8 cellular contexts compared by ENCODE assay signal in the genomic region with DNA sequence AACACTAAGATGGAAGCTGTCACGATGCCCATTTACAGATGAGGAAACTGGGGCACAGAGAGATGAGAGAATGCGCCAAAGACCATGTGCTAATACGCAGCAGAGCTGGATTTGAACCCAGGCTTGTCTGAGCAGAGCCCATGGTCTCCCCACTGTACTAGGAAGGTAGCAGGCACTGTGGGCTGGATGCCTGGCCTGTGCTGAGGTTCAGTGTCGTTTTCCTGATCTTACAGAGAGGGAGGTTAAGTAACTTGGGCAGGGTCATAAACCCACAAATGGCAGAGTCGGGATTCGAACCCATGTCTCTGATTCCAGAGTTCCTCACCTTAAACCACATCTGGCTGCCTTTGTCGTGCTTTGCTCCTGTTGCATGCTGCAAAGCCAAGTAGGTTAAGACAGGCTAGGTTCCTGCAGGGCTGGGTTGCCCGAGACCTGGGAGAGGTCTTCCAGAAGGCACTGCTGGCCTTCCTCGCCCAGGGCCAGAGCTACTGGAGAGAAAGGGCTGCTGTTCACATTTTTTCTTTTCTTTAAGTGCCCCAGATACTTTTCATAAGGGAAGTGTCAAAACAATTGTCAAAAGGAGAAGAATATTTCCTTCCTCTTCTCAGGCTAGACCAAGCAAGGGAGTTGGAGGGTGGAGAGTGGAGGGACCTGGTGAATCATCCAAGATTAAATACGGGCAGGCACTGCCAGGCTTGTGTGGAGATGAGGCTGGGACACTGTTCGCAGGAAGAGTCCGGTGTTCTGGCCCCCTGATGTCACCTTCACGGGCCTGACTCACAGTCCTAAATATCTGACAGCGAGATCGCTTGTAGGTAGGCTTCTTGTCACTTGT. TPM values are rescaled to one million over a fixed set of nuclear protein-coding genes. Genes with fewer than 3 reads are reported as not detected.
DNase-seq lines count a peak whose midpoint lies in the region; ATAC-seq and TF ChIP-seq lines count a peak whose summit lies in the region.

No MANE protein-coding gene starts in this region.

- H3K9me3 Mint-ChIP-seq in neural progenitor cell, result no peaks in the 10 kb centered on the region

- no peak overlapping the region for H3K9ac ChIP-seq in neural progenitor cell

- H3K36me3 ChIP-seq in neural progenitor cell, result no peaks in the 10 kb centered on the region

- H3K27me3 ChIP-seq in neural progenitor cell, result no peaks in the 10 kb centered on the region

- peaks cover 74% of the 10 kb centered on the region for H3K4me1 Mint-ChIP-seq in neural progenitor cell

- TF ChIP-seq CTCF in GM12864 (IDR thresholded peaks at IDR 0.05; ENCODE audit: low read depth, low read length, missing control alignments) (no peak), neural progenitor cell (IDR thresholded peaks at IDR 0.05) (no peak)

- no peaks in the 10 kb centered on the region for H3K36me3 Mint-ChIP-seq in neural progenitor cell

- peaks cover 33% of the 10 kb centered on the region for H3K4me1 ChIP-seq in neural progenitor cell

- H3K4me3 Mint-ChIP-seq in neural progenitor cell, result peak overlapping the region; percentile 30

- ATAC-seq in esophagus mucosa, result peak; percentile 62
- no peak for ATAC-seq in HG03135 (IDR thresholded peaks at IDR 0.05; ENCODE audit: unreplicated experiment)
- ATAC-seq in HG02852 (IDR thresholded peaks at IDR 0.05; ENCODE audit: unreplicated experiment), result no peak

- peaks cover 42% of the 10 kb centered on the region for H3K79me2 ChIP-seq in neural progenitor cell (ENCODE audit: low read depth)

- H3K9me3 ChIP-seq in neural progenitor cell (ENCODE audit: low read depth), result no peaks in the 10 kb centered on the region

- H3K27me3 Mint-ChIP-seq in neural progenitor cell (ENCODE audit: insufficient read depth, low read depth), result peaks cover 6% of the 10 kb centered on the region

- peaks cover 42% of the 10 kb centered on the region for H3F3A ChIP-seq in neural progenitor cell (ENCODE audit: low read depth)

- no peak overlapping the region for H3K27ac ChIP-seq in neural progenitor cell

- DNase-seq in GM12864 (ENCODE audit: low read depth) (no peak), RPMI7951 (ENCODE audit: low read depth) (peak; percentile 76), neural progenitor cell (ENCODE audit: low spot score) (no peak), NCI-H2107 (lab: John Stamatoyannopoulos, UW) (no peak), NCI-H82 treated with DMSO at 0.1 percent for 48 hours (lab: John Stamatoyannopoulos, UW; ENCODE audit: unreplicated experiment) (no peak)

- peak overlapping the region; percentile 97 for H3K4me3 ChIP-seq in GM12864 (ENCODE audit: low read depth, low read length)
- no peak overlapping the region for H3K4me3 ChIP-seq in neural progenitor cell

- H4K20me1 ChIP-seq in neural progenitor cell (ENCODE audit: low read depth), result peaks cover 43% of the 10 kb centered on the region

- no peak overlapping the region for H2AFZ ChIP-seq in neural progenitor cell (replicated peaks)

- no peak overlapping the region for H3K4me2 ChIP-seq in neural progenitor cell

- peak overlapping the region; percentile 86 for H3K27ac Mint-ChIP-seq in neural progenitor cell

RNA-seq across cellular contexts. Expression of a gene that starts 3.2 kb away (rescaled TPM):
- total RNA-seq in RPMI7951 (2014; rRNA removed; shearing (Covaris generic)), result 23.9 and 27.5 TPM in 2 replicates
- total RNA-seq in esophagus mucosa (11.0 TPM), neural progenitor cell (ENCODE audit: low replicate concordance) (18.5 and 21.2 TPM in 2 replicates)
